In genomic region chr13:114042066-114042815, GRCh38 we compare ENCODE assay signal across 25 cellular contexts.
A peak's percentile ranks its signal among the peaks of the same experiment; 100 is the strongest.
DNase-seq lines count a peak whose midpoint lies in the region; ATAC-seq and TF ChIP-seq lines count a peak whose summit lies in the region.
"Had no signal": no experiment of that assay in that cellular context is flagged by ENCODE, and none has a peak within 500 bp of the region (broad histone marks: within the 10 kb centered on the region; RNA-seq: fewer than 3 reads in every experiment).

No MANE protein-coding gene starts in this region.

- TF ChIP-seq CTCF in RWPE2 (IDR thresholded peaks at IDR 0.05; ENCODE audit: poor library complexity, severe bottlenecking) (no peak), endodermal cell (conservative IDR thresholded peaks at IDR 0.05) (no peak), esophagus muscularis mucosa (IDR thresholded peaks at IDR 0.05) (no peak)

- H3K36me3 ChIP-seq in RWPE2 (ENCODE audit: low read depth) = no peaks in the 10 kb centered on the region
- no peaks in the 10 kb centered on the region for H3K36me3 ChIP-seq in endodermal cell (ENCODE audit: control insufficient read depth, insufficient read depth, low read length)
- peaks cover 0 to 23% (median 6%) of the 10 kb centered on the region in 4 donors for H3K36me3 ChIP-seq in esophagus muscularis mucosa
- H3K36me3 ChIP-seq: transverse colon had no signal

- H3K9me3 ChIP-seq in RWPE2 (ENCODE audit: severe bottlenecking) (no peaks in the 10 kb centered on the region), endodermal cell (ENCODE audit: control insufficient read depth, low read length) (no peaks in the 10 kb centered on the region), esophagus muscularis mucosa (no peaks in the 10 kb centered on the region)
- H3K9me3 ChIP-seq: BE2C, psoas muscle, transverse colon had no signal

- peaks cover 6% of the 10 kb centered on the region for H3K4me1 ChIP-seq in RWPE2 (ENCODE audit: insufficient read depth, poor library complexity, severe bottlenecking)
- H3K4me1 ChIP-seq in endodermal cell (ENCODE audit: control insufficient read depth, insufficient read depth, low read length) = no peaks in the 10 kb centered on the region
- H3K4me1 ChIP-seq in esophagus muscularis mucosa = peaks cover 0 to 46% (median 23%) of the 10 kb centered on the region in 4 donors

- no peak overlapping the region for H3K4me3 Mint-ChIP-seq in activated naive CD4-positive, alpha-beta T cell treated with anti-CD3 and anti-CD28 coated beads, Interleukin-2, amount 50 U/mL, for 24 hours
- no peak overlapping the region for H3K4me3 Mint-ChIP-seq in endodermal cell
- H3K4me3 Mint-ChIP-seq in stimulated activated memory B cell treated with anti-CD40 and anti-IgM and Interleukin-4, amounts not matched to agents 10 μg/mL and 1 μg/mL and 100 μg/mL, for 72 hours = no peak overlapping the region
- H3K4me3 Mint-ChIP-seq: stimulated activated naive CD8-positive, alpha-beta T cell treated with anti-CD3 and anti-CD28 coated beads, Interleukin-15, Interleukin-2, amounts not matched to agents 100 ng/mL and 50 ng/mL, for 24 hours had no signal

- WGBS in endodermal cell (ENCODE audit: insufficient coverage in 1 of 2, insufficient read length in 1 of 2), 2 experiments = 93% methylated on average over 27 to 38 of the region's 38 CpGs
- 88% methylated on average over 38 of the region's 38 CpGs for WGBS in esophagus muscularis mucosa

- H3K4me1 Mint-ChIP-seq in activated naive CD4-positive, alpha-beta T cell treated with anti-CD3 and anti-CD28 coated beads, Interleukin-2, amount 50 U/mL, for 24 hours = peaks cover 44% of the 10 kb centered on the region
- H3K4me1 Mint-ChIP-seq in endodermal cell = no peaks in the 10 kb centered on the region
- peaks cover 46% of the 10 kb centered on the region for H3K4me1 Mint-ChIP-seq in stimulated activated memory B cell treated with anti-CD40 and anti-IgM and Interleukin-4, amounts not matched to agents 10 μg/mL and 1 μg/mL and 100 μg/mL, for 72 hours

- H3K27me3 Mint-ChIP-seq in activated naive CD4-positive, alpha-beta T cell treated with anti-CD3 and anti-CD28 coated beads, Interleukin-2, amount 50 U/mL, for 24 hours = no peaks in the 10 kb centered on the region
- H3K27me3 Mint-ChIP-seq in endodermal cell (ENCODE audit: insufficient read depth) = no peaks in the 10 kb centered on the region
- no peaks in the 10 kb centered on the region for H3K27me3 Mint-ChIP-seq in stimulated activated memory B cell treated with anti-CD40 and anti-IgM and Interleukin-4, amounts not matched to agents 10 μg/mL and 1 μg/mL and 100 μg/mL, for 72 hours
- H3K27me3 Mint-ChIP-seq: IgD-negative memory B cell; stimulated activated naive CD8-positive, alpha-beta T cell treated with anti-CD3 and anti-CD28 coated beads, Interleukin-15, Interleukin-2, amounts not matched to agents 100 ng/mL and 50 ng/mL, for 24 hours had no signal

- no peak for TF ChIP-seq EP300 in esophagus muscularis mucosa (IDR thresholded peaks at IDR 0.05)

- intact Hi-C loops in esophagus muscularis mucosa (cut with DNase I) = no loop called here

- H3K27ac ChIP-seq in RWPE2 (ENCODE audit: poor library complexity, severe bottlenecking) = no peak overlapping the region
- peak overlapping the region; percentile 90 for H3K27ac ChIP-seq in endodermal cell (ENCODE audit: low read depth, low read length)
- H3K27ac ChIP-seq in esophagus muscularis mucosa (replicated peaks in 1 of 4) = peak overlapping the region in 1 of 4 donors; percentile 29
- H3K27ac ChIP-seq: psoas muscle had no signal

- H3K4me3 ChIP-seq in RWPE2 (ENCODE audit: severe bottlenecking) (no peak overlapping the region), endodermal cell (ENCODE audit: low read length) (no peak overlapping the region), esophagus muscularis mucosa (no peak overlapping the region)
- H3K4me3 ChIP-seq: heart right ventricle, psoas muscle, skin epidermis, transverse colon had no signal

- peak overlapping the region; percentile 94 for H3K27ac Mint-ChIP-seq in activated naive CD4-positive, alpha-beta T cell treated with anti-CD3 and anti-CD28 coated beads, Interleukin-2, amount 50 U/mL, for 24 hours
- H3K27ac Mint-ChIP-seq in endodermal cell = no peak overlapping the region
- H3K27ac Mint-ChIP-seq in stimulated activated memory B cell treated with anti-CD40 and anti-IgM and Interleukin-4, amounts not matched to agents 10 μg/mL and 1 μg/mL and 100 μg/mL, for 72 hours = peak overlapping the region; percentile 86

- no peak for TF ChIP-seq POLR2A in esophagus muscularis mucosa (IDR thresholded peaks at IDR 0.05; ENCODE audit: low read depth)

- ATAC-seq in RWPE2 (ENCODE audit: low read depth) = peak; percentile 42; the same call in 2 of the 3 replicates
- ATAC-seq in stimulated activated memory B cell treated with anti-CD40 and anti-IgM and Interleukin-4, amounts not matched to agents 10 μg/mL and 1 μg/mL and 100 μg/mL, for 72 hours = no peak

- H3K27me3 ChIP-seq in RWPE2 (ENCODE audit: insufficient read depth, poor library complexity, severe bottlenecking) (no peaks in the 10 kb centered on the region), endodermal cell (ENCODE audit: control insufficient read depth, insufficient read depth, low read length, poor library complexity, severe bottlenecking) (no peaks in the 10 kb centered on the region), esophagus muscularis mucosa (no peaks in the 10 kb centered on the region)
- H3K27me3 ChIP-seq: BE2C, heart right ventricle, transverse colon had no signal

- no peak for DNase-seq in activated naive CD4-positive, alpha-beta T cell treated with Interleukin-2 at 50 U/mL for 16 hours
- DNase-seq in RWPE2 (ENCODE audit: low spot score) (no peak), endodermal cell (no peak), COLO668 (lab: John Stamatoyannopoulos, UW; ENCODE audit: unreplicated experiment) (no peak), kidney tubule cell (ENCODE audit: low spot score) (no peak), esophagus muscularis mucosa (ENCODE audit: extremely low spot score) (no peak)
- DNase-seq: activated CD4-positive, alpha-beta T cell treated with anti-CD3 and anti-CD28 coated beads, Interleukin-2, amount 50 U/mL, for 1 hour; activated effector memory CD4-positive, alpha-beta T cell treated with anti-CD3 and anti-CD28 coated beads, Interleukin-2, amount 50 U/mL, for 16 hours; BE2C; caudate nucleus; dermis blood vessel endothelial cell; DMS 273 treated with DMSO at 0.1 percent for 48 hours; GOT3; NCI-H1105 treated with DMSO at 0.1 percent for 48 hours; NCI-H2081 treated with DMSO at 0.1 percent for 48 hours; NCI-H446; psoas muscle; T-helper 2 cell; transverse colon had no signal

- H3K36me3 Mint-ChIP-seq in activated naive CD4-positive, alpha-beta T cell treated with anti-CD3 and anti-CD28 coated beads, Interleukin-2, amount 50 U/mL, for 24 hours = peaks cover 8% of the 10 kb centered on the region
- peaks cover 5% of the 10 kb centered on the region for H3K36me3 Mint-ChIP-seq in endodermal cell (ENCODE audit: low read depth)
- peaks cover 48% of the 10 kb centered on the region for H3K36me3 Mint-ChIP-seq in stimulated activated memory B cell treated with anti-CD40 and anti-IgM and Interleukin-4, amounts not matched to agents 10 μg/mL and 1 μg/mL and 100 μg/mL, for 72 hours

- H3K9ac ChIP-seq in endodermal cell (ENCODE audit: extremely low read depth, low read length, poor library complexity, severe bottlenecking) = no peak overlapping the region

- H3K9me3 Mint-ChIP-seq in activated naive CD4-positive, alpha-beta T cell treated with anti-CD3 and anti-CD28 coated beads, Interleukin-2, amount 50 U/mL, for 24 hours = no peaks in the 10 kb centered on the region
- H3K9me3 Mint-ChIP-seq in endodermal cell = peaks cover 1% of the 10 kb centered on the region
- peaks cover 2% of the 10 kb centered on the region for H3K9me3 Mint-ChIP-seq in stimulated activated memory B cell treated with anti-CD40 and anti-IgM and Interleukin-4, amounts not matched to agents 10 μg/mL and 1 μg/mL and 100 μg/mL, for 72 hours
- H3K9me3 Mint-ChIP-seq: IgD-negative memory B cell; stimulated activated naive CD8-positive, alpha-beta T cell treated with anti-CD3 and anti-CD28 coated beads, Interleukin-15, Interleukin-2, amounts not matched to agents 100 ng/mL and 50 ng/mL, for 24 hours had no signal
